ENCODE assay signal across 9 cellular contexts in genomic region chr11:63906585-63906984, GRCh38. TPM values are rescaled to one million over a fixed set of nuclear protein-coding genes. Genes with fewer than 3 reads are reported as not detected.
DNase-seq lines count a peak whose midpoint lies in the region; ATAC-seq lines count a peak whose summit lies in the region.
"Had no signal": no experiment of that assay in that cellular context is flagged by ENCODE, and none has a peak within 500 bp of the region (broad histone marks: within the 10 kb centered on the region; RNA-seq: fewer than 3 reads in every experiment).

No MANE protein-coding gene starts in this region.

- no peak overlapping the region for H3K4me3 Mint-ChIP-seq in activated naive CD4-positive, alpha-beta T cell treated with anti-CD3 and anti-CD28 coated beads, Interleukin-2, amount 50 U/mL, for 24 hours
- H3K4me3 Mint-ChIP-seq in naive thymus-derived CD8-positive, alpha-beta T cell = no peak overlapping the region

- DNase-seq in COLO668 (lab: John Stamatoyannopoulos, UW; ENCODE audit: unreplicated experiment) (peak; percentile 37), OCI-M1 (lab: John Stamatoyannopoulos, UW) (peak; percentile 16), ureter (ENCODE audit: low spot score) (no peak), dedifferentiated amniotic fluid mesenchymal stem cell (ENCODE audit: extremely low spot score) (no peak)
- peak; percentile 42 to 80 (median 56) for DNase-seq in naive thymus-derived CD8-positive, alpha-beta T cell
- DNase-seq: amniotic stem cell had no signal

- POLR2A ChIA-PET in naive thymus-derived CD8-positive, alpha-beta T cell (lab: Charles Lee) = interaction anchor here (0.8 to 2.8 kb wide), 6 partner anchors 14 to 71 kb away, joined by 3 to 20 read pairs (median 3); partner anchors contain the start of gene MARK2

- no peaks in the 10 kb centered on the region for H3K9me3 Mint-ChIP-seq in activated naive CD4-positive, alpha-beta T cell treated with anti-CD3 and anti-CD28 coated beads, Interleukin-2, amount 50 U/mL, for 24 hours
- no peaks in the 10 kb centered on the region for H3K9me3 Mint-ChIP-seq in naive thymus-derived CD8-positive, alpha-beta T cell

- peak; percentile 65 to 75 for ATAC-seq in naive thymus-derived CD8-positive, alpha-beta T cell
- no peak for ATAC-seq in HG03571 (IDR thresholded peaks at IDR 0.05; ENCODE audit: unreplicated experiment)
- no peak for ATAC-seq in HG03520 (IDR thresholded peaks at IDR 0.05; ENCODE audit: unreplicated experiment)

- H3K27ac Mint-ChIP-seq in activated naive CD4-positive, alpha-beta T cell treated with anti-CD3 and anti-CD28 coated beads, Interleukin-2, amount 50 U/mL, for 24 hours = peak overlapping the region; percentile 55
- H3K27ac Mint-ChIP-seq in naive thymus-derived CD8-positive, alpha-beta T cell = peak overlapping the region in 3 of 10 donors; percentile 57 to 76 (median 70)

- peaks cover 3% of the 10 kb centered on the region for H3K4me1 Mint-ChIP-seq in activated naive CD4-positive, alpha-beta T cell treated with anti-CD3 and anti-CD28 coated beads, Interleukin-2, amount 50 U/mL, for 24 hours
- H3K4me1 Mint-ChIP-seq in naive thymus-derived CD8-positive, alpha-beta T cell = peaks cover 0 to 17% (median 6%) of the 10 kb centered on the region in 4 donors

- no peaks in the 10 kb centered on the region for H3K27me3 Mint-ChIP-seq in activated naive CD4-positive, alpha-beta T cell treated with anti-CD3 and anti-CD28 coated beads, Interleukin-2, amount 50 U/mL, for 24 hours
- no peaks in the 10 kb centered on the region for H3K27me3 Mint-ChIP-seq in naive thymus-derived CD8-positive, alpha-beta T cell

- peaks cover 7% of the 10 kb centered on the region for H3K36me3 Mint-ChIP-seq in activated naive CD4-positive, alpha-beta T cell treated with anti-CD3 and anti-CD28 coated beads, Interleukin-2, amount 50 U/mL, for 24 hours
- H3K36me3 Mint-ChIP-seq in naive thymus-derived CD8-positive, alpha-beta T cell = peaks cover 0 to 68% (median 10%) of the 10 kb centered on the region in 3 donors

RNA-seq across cellular contexts. Expression of gene RCOR2, which starts 10.4 kb away (rescaled TPM):
- not detected for total RNA-seq in naive thymus-derived CD8-positive, alpha-beta T cell
- polyA plus RNA-seq in naive thymus-derived CD8-positive, alpha-beta T cell = under 1 TPM in 1 of 3 donors, not detected in 2; 0.14 TPM
- 2.0 TPM for total RNA-seq in ureter

RNA-seq across cellular contexts. Expression of gene NAA40, which starts 32.2 kb away (rescaled TPM):
- total RNA-seq in naive thymus-derived CD8-positive, alpha-beta T cell = 10 to 100 TPM; 24.2 to 28.0 TPM
- polyA plus RNA-seq in naive thymus-derived CD8-positive, alpha-beta T cell = 10 to 100 TPM in 2 of 3 donors, 1 to 10 TPM in 1; 6.2 to 14.6 (median 11.7) TPM
- 26.4 TPM for total RNA-seq in ureter

Comparison
In these comparisons a context has a peak if more than half of its experiments do, and no peak if none do; other contexts are left out.
1. DNase-seq: peak in COLO668 (single experiment), OCI-M1 (single experiment) and naive thymus-derived CD8-positive, alpha-beta T cell (10 of 10); none in ureter (single experiment) and dedifferentiated amniotic fluid mesenchymal stem cell (single experiment).
2. ATAC-seq: peak in naive thymus-derived CD8-positive, alpha-beta T cell (2 of 2); none in HG03571 (single experiment) and HG03520 (single experiment).